ENCODE assay signal across 2 cellular contexts in the genomic region with DNA sequence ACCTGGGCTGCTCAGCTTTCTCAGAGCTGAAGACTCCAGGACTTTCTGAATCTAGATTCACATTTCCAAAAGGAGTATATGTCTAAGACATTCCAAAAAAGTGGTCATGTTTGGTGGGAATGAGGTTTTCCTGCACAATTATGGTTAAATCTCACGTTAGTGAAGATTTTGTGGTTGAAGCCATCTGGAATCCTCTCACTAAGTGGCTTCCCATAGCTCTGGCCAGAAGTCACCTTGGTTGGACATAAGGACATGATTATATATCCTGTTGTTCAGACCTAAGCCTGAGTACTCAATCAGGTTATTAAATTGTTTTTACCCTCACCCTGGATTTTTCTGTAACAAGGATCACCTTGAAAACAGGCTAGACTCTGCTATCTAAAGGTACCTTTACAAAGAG.
TF ChIP-seq lines count a peak whose summit lies in the region.

No MANE protein-coding gene starts in this region.

TF ChIP-seq in SK-N-SH treated with all-trans-retinoic acid at 6 μM for 48 hours, 23 proteins besides CTCF, POLR2A, EP300 and RAD21:
- TF ChIP-seq SNAI2 (CRISPR knock-in tag; IDR thresholded peaks at IDR 0.05) (0 out of 2 replicates have a peak, but pooled peaks have one; percentile 8), ISL1 (CRISPR knock-in tag; IDR thresholded peaks at IDR 0.05) (no peak)
TF ChIP-seq in SK-N-SH treated with all-trans-retinoic acid at 6 μM for 48 hours: peak in this region for 1.

TF ChIP-seq in SK-N-SH, 30 proteins besides CTCF, POLR2A, EP300 and RAD21:
- TF ChIP-seq, protein P1, sequence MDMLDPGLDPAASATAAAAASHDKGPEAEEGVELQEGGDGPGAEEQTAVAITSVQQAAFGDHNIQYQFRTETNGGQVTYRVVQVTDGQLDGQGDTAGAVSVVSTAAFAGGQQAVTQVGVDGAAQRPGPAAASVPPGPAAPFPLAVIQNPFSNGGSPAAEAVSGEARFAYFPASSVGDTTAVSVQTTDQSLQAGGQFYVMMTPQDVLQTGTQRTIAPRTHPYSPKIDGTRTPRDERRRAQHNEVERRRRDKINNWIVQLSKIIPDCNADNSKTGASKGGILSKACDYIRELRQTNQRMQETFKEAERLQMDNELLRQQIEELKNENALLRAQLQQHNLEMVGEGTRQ (IDR thresholded peaks at IDR 0.05; ENCODE audit: borderline replicate concordance, low read depth, low read length): no peak
